30 cellular contexts compared by ENCODE assay signal in the genomic region with DNA sequence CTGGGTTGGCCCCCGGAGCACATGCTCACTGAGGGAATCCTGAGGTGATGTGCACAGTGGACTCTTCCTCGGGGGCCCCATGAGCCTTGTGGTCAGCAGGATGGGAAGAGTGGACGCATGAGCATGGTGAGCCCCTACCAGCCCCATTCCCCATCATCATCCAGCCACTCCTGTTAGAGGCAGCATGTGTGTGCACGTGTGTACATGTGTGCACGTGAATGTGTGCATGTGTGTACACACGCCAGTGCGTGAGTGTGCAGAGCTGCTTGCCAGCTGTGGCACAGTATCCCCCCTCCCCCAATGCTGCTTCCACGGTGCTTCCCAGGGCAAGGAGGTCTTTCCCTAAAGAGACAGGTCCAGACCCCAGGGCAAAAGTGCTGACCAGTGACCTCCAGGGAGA. TPM values are rescaled to one million over a fixed set of nuclear protein-coding genes. Genes with fewer than 3 reads are reported as not detected.
"Had no signal": no experiment of that assay in that cellular context is flagged by ENCODE, and none has a peak within 500 bp of the region (broad histone marks: within the 10 kb centered on the region; RNA-seq: fewer than 3 reads in every experiment).

No MANE protein-coding gene starts in this region.

- H3K9ac ChIP-seq: parathyroid adenoma had no signal

- ATAC-seq: naive thymus-derived CD8-positive, alpha-beta T cell; natural killer cell treated with Interleukin-12 subunit alpha and Interleukin-12 subunit beta and Interleukin-15 and Interleukin-18, amount 100 ng/mL, for 72 hours; psoas muscle; right cardiac atrium; sciatic nerve; stimulated activated effector memory CD8-positive, alpha-beta T cell treated with anti-CD3 and anti-CD28 coated beads, Interleukin-12 subunit alpha, Interleukin-12 subunit beta, amount 100 ng/mL, for 72 hours; stimulated activated naive B cell treated with anti-CD40 and anti-IgM and Interleukin-4, amounts not matched to agents 10 μg/mL and 1 μg/mL and 100 μg/mL, for 72 hours had no signal

- H3K79me2 ChIP-seq: parathyroid adenoma had no signal

- DNase-seq: naive thymus-derived CD8-positive, alpha-beta T cell; nephron progenitor cell; occipital lobe; ovary; posterior cingulate gyrus; psoas muscle; right cardiac atrium; spleen; stimulated activated CD4-positive, alpha-beta T cell treated with anti-CD3 and anti-CD28 coated beads, Interleukin-12 subunit alpha, Interleukin-12 subunit beta, amount 100 ng/mL, for 4 hours; stimulated activated CD4-positive, alpha-beta T cell treated with anti-CD3 and anti-CD28 coated beads, Interleukin-2, amount 100 ng/mL, for 24 hours; stimulated activated CD4-positive, alpha-beta T cell treated with anti-CD3 and anti-CD28 coated beads, Interleukin-2, amount 100 ng/mL, for 48 hours; stimulated activated CD4-positive, alpha-beta T cell treated with anti-CD3 and anti-CD28 coated beads, Interleukin-4, amount 100 ng/mL, for 24 hours; stimulated activated naive B cell treated with anti-CD40 and anti-IgM and Interleukin-4, amounts not matched to agents 10 μg/mL and 1 μg/mL and 100 μg/mL, for 72 hours; stimulated activated naive CD4-positive, alpha-beta T cell treated with Interleukin-2 at 50 U/mL for 16 hours; stomach; thyroid gland; trophoblast cell had no signal

- H3K4me2 ChIP-seq: smooth muscle cell had no signal

- H3K27ac ChIP-seq: ovary, parathyroid adenoma, psoas muscle, skin epidermis, spleen, stomach, thoracic aorta, thyroid gland, upper lobe of left lung, vagina had no signal

- H3K36me3 ChIP-seq: ovary, spleen, stomach, thoracic aorta, thyroid gland, upper lobe of left lung, vagina had no signal

- H3K27me3 ChIP-seq: ovary, thyroid gland, tibial nerve, upper lobe of left lung, vagina had no signal

- H2AFZ ChIP-seq: parathyroid adenoma had no signal

- H3K4me3 ChIP-seq: ovary, psoas muscle, skin epidermis, smooth muscle cell, spleen, stomach, thoracic aorta, thyroid gland, tibial nerve, upper lobe of left lung, vagina had no signal

- FAIRE-seq: urothelium cell line had no signal

- H3K4me1 ChIP-seq: parathyroid adenoma, psoas muscle, spleen, stomach, thyroid gland, upper lobe of left lung, vagina had no signal

- H3K9me3 ChIP-seq: ovary, psoas muscle, spleen, stomach, thoracic aorta, thyroid gland, tibial nerve, upper lobe of left lung, vagina had no signal

RNA-seq across cellular contexts. Expression of gene KIF1A, which starts 57.8 kb away (rescaled TPM):
- total RNA-seq: naive thymus-derived CD8-positive, alpha-beta T cell; osteoblast; subcutaneous adipose tissue had no signal
